ENCODE assay signal across 9 cellular contexts in genomic region chr3:143040264-143040879, GRCh38. TPM values are rescaled to one million over a fixed set of nuclear protein-coding genes. Genes with fewer than 3 reads are reported as not detected.
DNase-seq lines count a peak whose midpoint lies in the region; ATAC-seq and TF ChIP-seq lines count a peak whose summit lies in the region.
"Had no signal": no experiment of that assay in that cellular context is flagged by ENCODE, and none has a peak within 500 bp of the region (broad histone marks: within the 10 kb centered on the region; RNA-seq: fewer than 3 reads in every experiment).

No MANE protein-coding gene starts in this region.

- DNase-seq in NCI-H2196 (lab: John Stamatoyannopoulos, UW; ENCODE audit: unreplicated experiment) (peak; percentile 36), dermis blood vessel endothelial cell (peak; percentile 66), pons (ENCODE audit: low spot score) (peak; percentile 57), sciatic nerve (ENCODE audit: low spot score) (no peak)
- no peak for DNase-seq in activated CD4-positive, CD25-positive, alpha-beta regulatory T cell (lab: John Stamatoyannopoulos, UW)
- DNase-seq: anterior cingulate cortex; stimulated activated CD4-positive, alpha-beta T cell treated with anti-CD3 and anti-CD28 coated beads, Interleukin-2, amount 100 ng/mL, for 48 hours had no signal

- ATAC-seq in sciatic nerve (no peak), GM18907 (IDR thresholded peaks at IDR 0.05; ENCODE audit: unreplicated experiment) (no peak)

- TF ChIP-seq CTCF in GM12873 (IDR thresholded peaks at IDR 0.05; ENCODE audit: insufficient read depth, low read depth, low read length, missing control alignments), result peak; percentile 54

- intact Hi-C loops in sciatic nerve (cut with DNase I), result no loop called here

RNA-seq across cellular contexts. Expression of gene U2SURP, which starts 39.0 kb away (rescaled TPM):
- total RNA-seq in dermis blood vessel endothelial cell (52.8 and 57.8 TPM in 2 replicates), sciatic nerve (125 TPM)

Comparison
In these comparisons a context has a peak if more than half of its experiments do, and no peak if none do; other contexts are left out.
1. DNase-seq: peak in NCI-H2196 (single experiment), dermis blood vessel endothelial cell (single experiment) and pons (single experiment); none in sciatic nerve (single experiment) and activated CD4-positive, CD25-positive, alpha-beta regulatory T cell (0 of 4).